ENCODE assay signal across 15 cellular contexts in genomic region chr7:90804370-90804769, GRCh38.
"Had no signal": no experiment of that assay in that cellular context is flagged by ENCODE, and none has a peak within 500 bp of the region (broad histone marks: within the 10 kb centered on the region; RNA-seq: fewer than 3 reads in every experiment).

No MANE protein-coding gene starts in this region.

- H3K27ac ChIP-seq: psoas muscle, suprapubic skin had no signal

- H3K4me3 ChIP-seq: psoas muscle, suprapubic skin had no signal

- H3K36me3 ChIP-seq: suprapubic skin had no signal

- ATAC-seq: activated CD4-positive, CD25-positive, alpha-beta regulatory T cell treated with anti-CD3 and anti-CD28 coated beads, Interleukin-2, amount 50 U/mL, for 24 hours; activated naive CD4-positive, alpha-beta T cell treated with anti-CD3 and anti-CD28 coated beads, Interleukin-2, amount 50 U/mL, for 72 hours; psoas muscle; stimulated activated naive CD8-positive, alpha-beta T cell treated with anti-CD3 and anti-CD28 coated beads, Interleukin-15, Interleukin-2, amounts not matched to agents 100 U/mL and 50 U/mL, for 24 hours had no signal

- DNase-seq: activated effector memory CD4-positive, alpha-beta T cell treated with anti-CD3 and anti-CD28 coated beads, Interleukin-2, amount 50 U/mL, for 16 hours; activated T-cell treated with anti-CD3 and anti-CD28 coated beads, Interleukin-2, amount 50 U/mL, for 24 hours; anterior cingulate cortex; cortex of kidney; effector memory CD4-positive, alpha-beta T cell; glutamatergic neuron; occipital lobe; psoas muscle; stimulated activated CD4-positive, alpha-beta T cell treated with anti-CD3 and anti-CD28 coated beads, Interleukin-2, amount 100 ng/mL, for 48 hours; stimulated activated CD8-positive, alpha-beta memory T cell treated with anti-CD3 and anti-CD28 coated beads, Interleukin-4, amount 100 ng/mL, for 48 hours; stimulated activated naive CD8-positive, alpha-beta T cell treated with anti-CD3 and anti-CD28 coated beads, Interleukin-15, Interleukin-2, amounts not matched to agents 100 U/mL and 50 U/mL, for 24 hours; SW 1271 had no signal

- H3K9me3 ChIP-seq: psoas muscle, suprapubic skin had no signal

- H3K27me3 ChIP-seq: suprapubic skin had no signal

- H3K4me1 ChIP-seq: psoas muscle, suprapubic skin had no signal
